26 cellular contexts compared by ENCODE assay signal in genomic region chr5:72602696-72603685, GRCh38.
A peak's percentile ranks its signal among the peaks of the same experiment; 100 is the strongest.
DNase-seq lines count a peak whose midpoint lies in the region; ATAC-seq, FAIRE-seq and TF ChIP-seq lines count a peak whose summit lies in the region.
"Had no signal": no experiment of that assay in that cellular context is flagged by ENCODE, and none has a peak within 500 bp of the region (broad histone marks: within the 10 kb centered on the region; RNA-seq: fewer than 3 reads in every experiment).

No MANE protein-coding gene starts in this region.

- H2AK5ac ChIP-seq in H1 (ENCODE audit: low read depth, low read length) = no peak overlapping the region

- TF ChIP-seq EP300 in H1 (IDR thresholded peaks at IDR 0.05; ENCODE audit: borderline replicate concordance in 1 of 2, low read depth in 2 of 2, low read length in 2 of 2) = no peak

- H2BK20ac ChIP-seq in H1 (ENCODE audit: low read length) = no peak overlapping the region

- H3K27me3 Mint-ChIP-seq in MCF 10A (ENCODE audit: insufficient read depth, unreplicated experiment) = no peaks in the 10 kb centered on the region
- H3K27me3 Mint-ChIP-seq: activated naive CD8-positive, alpha-beta T cell treated with anti-CD3 and anti-CD28 coated beads, Interleukin-2, amount 50 U/mL, for 24 hours; brain had no signal

- H3K27ac ChIP-seq in mammary epithelial cell (ENCODE audit: insufficient read depth, low read depth, low read length) = no peak overlapping the region
- no peak overlapping the region for H3K27ac ChIP-seq in H1 (ENCODE audit: low read depth, low read length)
- H3K27ac ChIP-seq in temporal lobe (ENCODE audit: low read depth, low read length) = peak overlapping the region; percentile 88
- H3K27ac ChIP-seq: BLaER1 treated with 17β-estradiol and CSF1 and Interleukin-3, amounts not matched to agents 10 nM and 100 nM; left ventricle myocardium inferior; right atrium auricular region had no signal

- H2BK12ac ChIP-seq in H1 (ENCODE audit: low read depth, low read length) = no peak overlapping the region

- H3K18ac ChIP-seq in H1 (ENCODE audit: extremely low read depth, low read length) = no peak overlapping the region

- CTCF ChIA-PET in mammary epithelial cell (lab: Charles Lee; ENCODE audit: low non-redundant PET) = no interaction called here
- CTCF ChIA-PET in MCF 10A (lab: Yijun Ruan, JAX) = interaction anchor here (0.6 to 4.0 kb wide), 4 partner anchors 8 to 216 kb away, joined by 3 to 23 read pairs (median 11); partner anchors contain the start of gene TNPO1
- CTCF ChIA-PET in H1 (lab: Charles Lee; ENCODE audit: partially characterized antibody) = interaction anchor here (0.8 to 1.6 kb wide), 3 partner anchors 8 to 524 kb away, joined by 3 to 5 read pairs (median 3); no protein-coding TSS in a partner anchor

- H3K36me3 ChIP-seq in mammary epithelial cell (ENCODE audit: insufficient read depth, low read length) (no peaks in the 10 kb centered on the region), H1 (ENCODE audit: control insufficient read depth in 2 of 4, insufficient read depth in 4 of 4, low read length in 3 of 4) (no peaks in the 10 kb centered on the region; a peak in 1 of 8 replicates), mucosa of descending colon (ENCODE audit: low read depth) (no peaks in the 10 kb centered on the region)
- H3K36me3 ChIP-seq: BLaER1 treated with 17β-estradiol and CSF1 and Interleukin-3, amounts not matched to agents 10 nM and 100 nM; left ventricle myocardium inferior; right atrium auricular region had no signal

- H3K9me3 ChIP-seq in mammary epithelial cell (replicated peaks; ENCODE audit: insufficient read depth, low read length) (peaks cover 11% of the 10 kb centered on the region), H1 (ENCODE audit: insufficient read depth in 2 of 2, low read depth in 1 of 2, low read length in 1 of 2) (peaks cover 0 to 8% of the 10 kb centered on the region in 2 experiments; a peak in 2 of 4 replicates), mucosa of descending colon (no peaks in the 10 kb centered on the region)

- H3K4me1 ChIP-seq in mammary epithelial cell (ENCODE audit: insufficient read depth, low read length) (peaks cover 56% of the 10 kb centered on the region), H1 (replicated peaks in 1 of 4; ENCODE audit: control insufficient read depth in 3 of 4, insufficient read depth in 4 of 4, low read length in 3 of 4) (no peaks in the 10 kb centered on the region), mucosa of descending colon (ENCODE audit: low read depth) (peaks cover 37% of the 10 kb centered on the region)

- H4K8ac ChIP-seq in H1 (ENCODE audit: extremely low read depth, insufficient read depth, low read length) = no peak overlapping the region

- TF ChIP-seq CTCF in mammary epithelial cell (conservative IDR thresholded peaks at IDR 0.05 in 1 of 2, IDR thresholded peaks at IDR 0.05 in 1 of 2; ENCODE audit: extremely low read depth in 1 of 2, insufficient read depth in 1 of 2, low read depth in 1 of 2, low read length in 2 of 2) (no peak), MCF 10A (IDR thresholded peaks at IDR 0.05; ENCODE audit: unreplicated experiment) (no peak), H1 (IDR thresholded peaks at IDR 0.05; ENCODE audit: control extremely low read depth in 1 of 3, insufficient read depth in 1 of 3, low read depth in 1 of 3, low read length in 3 of 3) (no peak), mucosa of descending colon (IDR thresholded peaks at IDR 0.05) (no peak)

- no peak overlapping the region for H3K14ac ChIP-seq in H1 (ENCODE audit: insufficient read length)

- H2BK120ac ChIP-seq in H1 (replicated peaks; ENCODE audit: low read depth, low read length) = no peak overlapping the region

- H3K23me2 ChIP-seq in H1 (ENCODE audit: low read depth, low read length) = no peaks in the 10 kb centered on the region

- H3K4ac ChIP-seq in H1 (replicated peaks; ENCODE audit: insufficient read length, low read depth, low read length) = no peak overlapping the region

- H3K27me3 ChIP-seq in mammary epithelial cell (ENCODE audit: insufficient read depth, low read length) (no peaks in the 10 kb centered on the region), H1 (replicated peaks in 1 of 4; ENCODE audit: control insufficient read depth in 3 of 4, extremely low read depth in 1 of 4, insufficient read depth in 3 of 4, low read length in 3 of 4) (no peaks in the 10 kb centered on the region; a peak in 1 of 7 replicates)
- H3K27me3 ChIP-seq: BLaER1 treated with 17β-estradiol and CSF1 and Interleukin-3, amounts not matched to agents 10 nM and 100 nM; right atrium auricular region had no signal

- H3K36me3 Mint-ChIP-seq in MCF 10A (ENCODE audit: insufficient read depth, unreplicated experiment) = no peaks in the 10 kb centered on the region
- H3K36me3 Mint-ChIP-seq: T-cell had no signal

- H4K20me1 ChIP-seq in mammary epithelial cell (ENCODE audit: insufficient read depth, low read length) = no peaks in the 10 kb centered on the region
- no peaks in the 10 kb centered on the region for H4K20me1 ChIP-seq in H1 (replicated peaks in 1 of 2; ENCODE audit: control insufficient read depth in 1 of 2, insufficient read depth in 2 of 2, low read length in 2 of 2)
- H4K20me1 ChIP-seq: BLaER1 treated with 17β-estradiol and CSF1 and Interleukin-3, amounts not matched to agents 10 nM and 100 nM had no signal

- H3K4me2 ChIP-seq in mammary epithelial cell (ENCODE audit: insufficient read depth, low read depth, low read length) (no peak overlapping the region), H1 (ENCODE audit: insufficient read depth in 1 of 2, low read depth in 2 of 2, low read length in 2 of 2) (no peak overlapping the region)
- H3K4me2 ChIP-seq: BLaER1 treated with 17β-estradiol and CSF1 and Interleukin-3, amounts not matched to agents 10 nM and 100 nM had no signal

- no peak overlapping the region for H3K23ac ChIP-seq in H1 (ENCODE audit: insufficient read length)

- H3K79me2 ChIP-seq in mammary epithelial cell (ENCODE audit: insufficient read depth, low read length) (no peaks in the 10 kb centered on the region), H1 (ENCODE audit: control insufficient read depth in 1 of 2, insufficient read depth in 2 of 2, low read length in 2 of 2) (no peaks in the 10 kb centered on the region)

- no peak for FAIRE-seq in H1 (lab: Jason Lieb, UNC)
- FAIRE-seq: TTC549 had no signal

- POLR2A ChIA-PET in MCF 10A (lab: Yijun Ruan, JAX) = interaction anchor here (0.6 to 5.1 kb wide), 10 partner anchors 10 to 248 kb away, joined by 3 to 42 read pairs (median 3); partner anchors contain the start of gene TNPO1
- POLR2A ChIA-PET in H1 (lab: Charles Lee; ENCODE audit: partially characterized antibody) = no interaction called here

- H3K4me3 ChIP-seq in mammary epithelial cell (replicated peaks in 1 of 3; ENCODE audit: insufficient read depth in 1 of 3, low read depth in 2 of 3, low read length in 3 of 3) (no peak overlapping the region), H1 (ENCODE audit: extremely low read depth in 1 of 4, insufficient read depth in 2 of 4, low read depth in 3 of 4, low read length in 4 of 4) (no peak overlapping the region), mucosa of descending colon (no peak overlapping the region)
- H3K4me3 ChIP-seq: BLaER1 treated with 17β-estradiol and CSF1 and Interleukin-3, amounts not matched to agents 10 nM and 100 nM; left ventricle myocardium inferior; right atrium auricular region had no signal

- H2BK5ac ChIP-seq in H1 (ENCODE audit: low read depth, low read length) = no peak overlapping the region

- no peak overlapping the region for H4K5ac ChIP-seq in H1 (ENCODE audit: insufficient read length, low read depth, low read length)

- no peak overlapping the region for H3K4me3 Mint-ChIP-seq in MCF 10A (ENCODE audit: unreplicated experiment)
- H3K4me3 Mint-ChIP-seq: activated CD8-positive, alpha-beta T cell treated with anti-CD3 and anti-CD28 coated beads for 36 hours; activated naive CD8-positive, alpha-beta T cell treated with anti-CD3 and anti-CD28 coated beads, Interleukin-2, amount 50 U/mL, for 24 hours; brain; H9; T-cell had no signal

- no peak overlapping the region for H3K9ac ChIP-seq in mammary epithelial cell (ENCODE audit: insufficient read depth, low read length)
- no peak overlapping the region for H3K9ac ChIP-seq in H1 (replicated peaks in 1 of 4; ENCODE audit: extremely low read depth in 1 of 4, low read depth in 3 of 4, low read length in 3 of 4)
- H3K9ac ChIP-seq: BLaER1 treated with 17β-estradiol and CSF1 and Interleukin-3, amounts not matched to agents 10 nM and 100 nM had no signal

- in situ Hi-C loops in mammary epithelial cell (cut with MboI; ENCODE audit: low sequenced_read_pairs in 2 of 2) = no loop called here
- in situ Hi-C loops in G401 (cut with HindIII; ENCODE audit: low sequenced_read_pairs) = no loop called here

- H2BK15ac ChIP-seq in H1 (ENCODE audit: low read length) = no peak overlapping the region

- ATAC-seq in mucosa of descending colon (peak; percentile 38), GM18517 (IDR thresholded peaks at IDR 0.05; ENCODE audit: unreplicated experiment) (no peak)
- ATAC-seq: activated CD8-positive, alpha-beta T cell treated with anti-CD3 and anti-CD28 coated beads for 36 hours; activated naive CD8-positive, alpha-beta T cell treated with anti-CD3 and anti-CD28 coated beads, Interleukin-2, amount 50 U/mL, for 24 hours; T-cell had no signal

- no peak overlapping the region for H4K91ac ChIP-seq in H1 (replicated peaks; ENCODE audit: insufficient read length, low read length)

- no peaks in the 10 kb centered on the region for H3K79me1 ChIP-seq in H1 (ENCODE audit: low read depth, low read length)

- peaks cover 15% of the 10 kb centered on the region for H3K4me1 Mint-ChIP-seq in MCF 10A (ENCODE audit: insufficient read depth, unreplicated experiment)
- H3K4me1 Mint-ChIP-seq: activated naive CD8-positive, alpha-beta T cell treated with anti-CD3 and anti-CD28 coated beads, Interleukin-2, amount 50 U/mL, for 24 hours; H9 had no signal

- TF ChIP-seq RAD21 in H1 (IDR thresholded peaks at IDR 0.05 in 1 of 2, conservative IDR thresholded peaks at IDR 0.05 in 1 of 2; ENCODE audit: low read depth in 2 of 2, low read length in 2 of 2) = no peak

- intact Hi-C loops in mammary epithelial cell (cut with micrococcal nuclease) (loop anchor here (5.0 kb wide), 1 partner anchor 71 kb away; no protein-coding TSS in a partner anchor), MCF 10A (cut with micrococcal nuclease) (no loop called here), mucosa of descending colon (cut with DNase I, micrococcal nuclease) (no loop called here)

- H3K9me3 Mint-ChIP-seq in MCF 10A (ENCODE audit: unreplicated experiment) = no peaks in the 10 kb centered on the region
- H3K9me3 Mint-ChIP-seq: activated naive CD8-positive, alpha-beta T cell treated with anti-CD3 and anti-CD28 coated beads, Interleukin-2, amount 50 U/mL, for 24 hours; T-cell had no signal

- BruUV-seq in mammary epithelial cell (replicated peaks; lab: Mats Ljungman, UMichigan) (no TSS peak), MCF 10A (replicated peaks; lab: Mats Ljungman, UMichigan) (no TSS peak)

- dilution Hi-C loops in mammary epithelial cell (cut with HindIII; ENCODE audit: low sequenced_read_pairs) = no loop called here

- 98% methylated on average over 6 of the region's 6 CpGs for WGBS in mammary epithelial cell (ENCODE audit: low coverage, missing lambda C conversion rate)
- 83% methylated on average over 6 of the region's 6 CpGs; no CpG with 5 or more reads in 1 of the 2 experiments for WGBS in H1 (ENCODE audit: extremely low coverage in 1 of 2, insufficient coverage in 1 of 2, insufficient read length in 1 of 2, insufficient replicate concordance in 2 of 2, low coverage in 1 of 2, low lambda C conversion rate in 2 of 2, missing lambda C conversion rate in 1 of 2), 2 experiments

- H3K56ac ChIP-seq in H1 (replicated peaks; ENCODE audit: insufficient read length, low read depth, low read length) = no peak overlapping the region

- H2AFZ ChIP-seq in mammary epithelial cell (ENCODE audit: low read depth, low read length) = peak overlapping the region; percentile 22
- H2AFZ ChIP-seq in H1 (ENCODE audit: low read length) = 0 out of 2 replicates have a peak overlapping the region, but pooled peaks have one; percentile 31

- no peak for DNase-seq in mammary epithelial cell
- no peak for DNase-seq in MCF 10A (ENCODE audit: unreplicated experiment)
- no peak for DNase-seq in H1 (ENCODE audit: low read depth in 1 of 2, low spot score in 2 of 2)
- no peak for DNase-seq in mucosa of descending colon
- no peak for DNase-seq in G401 (ENCODE audit: low spot score)
- DNase-seq in HUDEP-2 (lab: John Stamatoyannopoulos, UW; ENCODE audit: unreplicated experiment in 76 of 76) = no peak
- DNase-seq: activated CD4-positive, CD25-positive, alpha-beta regulatory T cell treated with anti-CD3 and anti-CD28 coated beads, Interleukin-2, amount 50 U/mL, for 72 hours; activated CD8-positive, alpha-beta T cell treated with anti-CD3 and anti-CD28 coated beads for 36 hours; activated gamma-delta T cell; activated naive CD8-positive, alpha-beta T cell treated with anti-CD3 and anti-CD28 coated beads, Interleukin-2, amount 50 U/mL, for 24 hours; activated T-cell treated with anti-CD3 and anti-CD28 coated beads for 4 hours; EL; H9; KG1; left ventricle myocardium inferior; NCI-H187; NCI-H226; NCI-H748 treated with DMSO at 0.1 percent for 48 hours; SHP77 treated with DMSO at 0.1 percent for 48 hours; T-cell had no signal

- H3K27ac Mint-ChIP-seq in MCF 10A (ENCODE audit: low read depth, unreplicated experiment) = no peak overlapping the region
- H3K27ac Mint-ChIP-seq: activated CD8-positive, alpha-beta T cell treated with anti-CD3 and anti-CD28 coated beads for 36 hours; activated naive CD8-positive, alpha-beta T cell treated with anti-CD3 and anti-CD28 coated beads, Interleukin-2, amount 50 U/mL, for 24 hours; H9; T-cell had no signal

- TF ChIP-seq POLR2A in H1 (IDR thresholded peaks at IDR 0.05; ENCODE audit: control extremely low read depth in 1 of 2, low read depth in 2 of 2, low read length in 2 of 2) = no peak
